In genomic region chr16:609316-609715, GRCh38 we compare ENCODE assay signal across 1 cellular context.
TF ChIP-seq lines count a peak whose summit lies in the region.

No MANE protein-coding gene starts in this region.

TF ChIP-seq in liver, 16 proteins besides CTCF, POLR2A, EP300 and RAD21 (continued from another document):
- TF ChIP-seq SP1 (IDR thresholded peaks at IDR 0.05) (no peak), ZBTB33 (IDR thresholded peaks at IDR 0.05) (no peak), JUND (IDR thresholded peaks at IDR 0.05) (no peak), NR2F2 (IDR thresholded peaks at IDR 0.05) (no peak), TAF1 (conservative IDR thresholded peaks at IDR 0.05) (no peak), GABPA (IDR thresholded peaks at IDR 0.05 in 1 of 2, conservative IDR thresholded peaks at IDR 0.05 in 1 of 2) (no peak), RXRA (IDR thresholded peaks at IDR 0.05) (no peak), ATF3 (IDR thresholded peaks at IDR 0.05) (no peak), MAX (IDR thresholded peaks at IDR 0.05) (no peak), HNF4G (IDR thresholded peaks at IDR 0.05) (no peak), EGR1 (IDR thresholded peaks at IDR 0.05; ENCODE audit: low read depth in 2 of 2) (no peak), FOXA1 (IDR thresholded peaks at IDR 0.05) (no peak)
